In genomic region chr5:143874312-143874711, GRCh38 we compare ENCODE assay signal across 16 cellular contexts.
DNase-seq lines count a peak whose midpoint lies in the region; ATAC-seq and TF ChIP-seq lines count a peak whose summit lies in the region.
"Had no signal": no experiment of that assay in that cellular context is flagged by ENCODE, and none has a peak within 500 bp of the region (broad histone marks: within the 10 kb centered on the region; RNA-seq: fewer than 3 reads in every experiment).

No MANE protein-coding gene starts in this region.

- no peaks in the 10 kb centered on the region for H3K4me1 Mint-ChIP-seq in activated CD4-positive, alpha-beta T cell treated with anti-CD3 and anti-CD28 coated beads, Interleukin-2, amount 10 ng/mL, durations not matched to agents 24 days and 14 days
- H3K4me1 Mint-ChIP-seq: activated CD8-positive, alpha-beta memory T cell treated with anti-CD3 and anti-CD28 coated beads, Interleukin-2, amount 10 ng/mL, durations not matched to agents 7 days and 5 days had no signal

- no peak overlapping the region for H3K27ac Mint-ChIP-seq in activated CD4-positive, alpha-beta T cell treated with anti-CD3 and anti-CD28 coated beads, Interleukin-2, amount 10 ng/mL, durations not matched to agents 24 days and 14 days
- H3K27ac Mint-ChIP-seq: activated CD8-positive, alpha-beta memory T cell treated with anti-CD3 and anti-CD28 coated beads, Interleukin-2, amount 10 ng/mL, durations not matched to agents 7 days and 5 days; activated naive CD8-positive, alpha-beta T cell; type B pancreatic cell had no signal

- H3K4me3 ChIP-seq in foreskin fibroblast (ENCODE audit: low read depth in 1 of 2, low read length in 2 of 2) = no peak overlapping the region
- H3K4me3 ChIP-seq: pancreas had no signal

- no peak for TF ChIP-seq CTCF in foreskin fibroblast (IDR thresholded peaks at IDR 0.05; ENCODE audit: low read depth, low read length)

- no peak overlapping the region for H3K4me3 Mint-ChIP-seq in activated CD4-positive, alpha-beta T cell treated with anti-CD3 and anti-CD28 coated beads, Interleukin-2, amount 10 ng/mL, durations not matched to agents 24 days and 14 days
- H3K4me3 Mint-ChIP-seq: activated CD8-positive, alpha-beta memory T cell treated with anti-CD3 and anti-CD28 coated beads, Interleukin-2, amount 10 ng/mL, durations not matched to agents 7 days and 5 days; activated naive CD8-positive, alpha-beta T cell; type B pancreatic cell had no signal

- no peaks in the 10 kb centered on the region for H3K9me3 Mint-ChIP-seq in activated CD4-positive, alpha-beta T cell treated with anti-CD3 and anti-CD28 coated beads, Interleukin-2, amount 10 ng/mL, durations not matched to agents 24 days and 14 days
- H3K9me3 Mint-ChIP-seq: type B pancreatic cell had no signal

- DNase-seq in A172 (ENCODE audit: low spot score) (peak; percentile 52), NCI-H69 (lab: John Stamatoyannopoulos, UW) (peak; percentile 68), foreskin fibroblast (peak; percentile 62 to 75), HuH-7 (ENCODE audit: low spot score) (no peak), DMS79 treated with DMSO at 0.1 percent for 48 hours (lab: John Stamatoyannopoulos, UW) (no peak)
- DNase-seq in activated CD4-positive, alpha-beta T cell treated with anti-CD3 and anti-CD28 coated beads, Interleukin-2, amount 10 ng/mL, durations not matched to agents 24 days and 14 days = no peak
- DNase-seq: activated CD8-positive, alpha-beta memory T cell treated with anti-CD3 and anti-CD28 coated beads, Interleukin-2, amount 10 ng/mL, durations not matched to agents 7 days and 5 days; DMS79; erythroblast; Kasumi-1; NCI-H2107; pancreas had no signal

- no peaks in the 10 kb centered on the region for H3K36me3 Mint-ChIP-seq in activated CD4-positive, alpha-beta T cell treated with anti-CD3 and anti-CD28 coated beads, Interleukin-2, amount 10 ng/mL, durations not matched to agents 24 days and 14 days (ENCODE audit: low read depth)
- H3K36me3 Mint-ChIP-seq: activated CD8-positive, alpha-beta memory T cell treated with anti-CD3 and anti-CD28 coated beads, Interleukin-2, amount 10 ng/mL, durations not matched to agents 7 days and 5 days; activated naive CD8-positive, alpha-beta T cell had no signal

- ATAC-seq in GM18520 (IDR thresholded peaks at IDR 0.05; ENCODE audit: unreplicated experiment) = peak; percentile 70
- no peak for ATAC-seq in HG03025 (IDR thresholded peaks at IDR 0.05; ENCODE audit: low FRiP score, unreplicated experiment)
- ATAC-seq: activated CD8-positive, alpha-beta memory T cell treated with anti-CD3 and anti-CD28 coated beads, Interleukin-2, amount 10 ng/mL, durations not matched to agents 7 days and 5 days; pancreas had no signal

- intact Hi-C loops in activated CD4-positive, alpha-beta T cell treated with anti-CD3 and anti-CD28 coated beads, Interleukin-2, amount 10 ng/mL, durations not matched to agents 24 days and 14 days (cut with micrococcal nuclease) = no loop called here

- no peaks in the 10 kb centered on the region for H3K27me3 Mint-ChIP-seq in activated CD4-positive, alpha-beta T cell treated with anti-CD3 and anti-CD28 coated beads, Interleukin-2, amount 10 ng/mL, durations not matched to agents 24 days and 14 days
- H3K27me3 Mint-ChIP-seq: activated naive CD8-positive, alpha-beta T cell; type B pancreatic cell had no signal

Comparison
In these comparisons a context has a peak if more than half of its experiments do, and no peak if none do; other contexts are left out.
1. DNase-seq: peak in A172 (single experiment), NCI-H69 (single experiment) and foreskin fibroblast (2 of 2); none in activated CD4-positive, alpha-beta T cell treated with anti-CD3 and anti-CD28 coated beads, Interleukin-2, amount 10 ng/mL, durations not matched to agents 24 days and 14 days (single experiment), HuH-7 (single experiment) and DMS79 treated with DMSO at 0.1 percent for 48 hours (single experiment).